ENCODE assay signal across 8 cellular contexts in genomic region chr19:40240332-40240731, GRCh38. TPM values are rescaled to one million over a fixed set of nuclear protein-coding genes. Genes with fewer than 3 reads are reported as not detected.
"Had no signal": no experiment of that assay in that cellular context is flagged by ENCODE, and none has a peak within 500 bp of the region (broad histone marks: within the 10 kb centered on the region; RNA-seq: fewer than 3 reads in every experiment).

No MANE protein-coding gene starts in this region.

- DNase-seq: GDM1, GF-D8 had no signal

- H3K4me3 ChIP-seq: GM12878 had no signal

- FAIRE-seq: G401.6, GM12878, GM12892, GM18507, GM19239 had no signal

- ATAC-seq: GM12878 had no signal

RNA-seq across cellular contexts. Expression of gene CCNP, which starts 13.8 kb away (rescaled TPM):
- total RNA-seq: G401 had no signal

RNA-seq across cellular contexts. Expression of gene TTC9B, which starts 22.1 kb away (rescaled TPM):
- total RNA-seq: G401, GM12878 had no signal
